ENCODE assay signal across 10 cellular contexts in genomic region chr12:51291603-51292513, GRCh38. TPM values are rescaled to one million over a fixed set of nuclear protein-coding genes. Genes with fewer than 3 reads are reported as not detected.
DNase-seq lines count a peak whose midpoint lies in the region; ATAC-seq and TF ChIP-seq lines count a peak whose summit lies in the region.
"Not testable (repeated sequence)": the region's sequence is repeated elsewhere in the genome, so short reads cannot be mapped to it uniquely, and the experiment has no call there.
"Had no signal": no experiment of that assay in that cellular context is flagged by ENCODE, and none has a peak within 500 bp of the region (broad histone marks: within the 10 kb centered on the region; RNA-seq: fewer than 3 reads in every experiment).

No MANE protein-coding gene starts in this region.

- peak; percentile 78 for DNase-seq in NOMO-1 treated with DMSO at 0.1 percent for 48 hours (lab: John Stamatoyannopoulos, UW; ENCODE audit: unreplicated experiment)
- DNase-seq in activated CD4-positive, alpha-beta T cell treated with anti-CD3 and anti-CD28 coated beads for 36 hours, result not testable (repeated sequence)
- DNase-seq in naive thymus-derived CD4-positive, alpha-beta T cell, result peak in 1 of 9 donors; percentile 9

- intact Hi-C loops in activated CD4-positive, alpha-beta T cell treated with anti-CD3 and anti-CD28 coated beads for 36 hours (cut with DNase I, micrococcal nuclease), result not testable (repeated sequence)
- intact Hi-C loops in naive thymus-derived CD4-positive, alpha-beta T cell (cut with micrococcal nuclease), result loop anchor here in 1 of 2 donors (2.0 kb wide), 1 partner anchor 19 kb away; no protein-coding TSS in a partner anchor

- H3K27ac Mint-ChIP-seq in activated CD4-positive, alpha-beta T cell treated with anti-CD3 and anti-CD28 coated beads for 36 hours, result peak overlapping the region; percentile 20
- H3K27ac Mint-ChIP-seq in naive thymus-derived CD4-positive, alpha-beta T cell, result peak overlapping the region; percentile 26 to 94 (median 69)

- H3K36me3 Mint-ChIP-seq in activated CD4-positive, alpha-beta T cell treated with anti-CD3 and anti-CD28 coated beads for 36 hours (ENCODE audit: low read depth), result peaks cover 32% of the 10 kb centered on the region
- H3K36me3 Mint-ChIP-seq in naive thymus-derived CD4-positive, alpha-beta T cell, result peaks cover 3 to 40% (median 29%) of the 10 kb centered on the region in 5 donors

- TF ChIP-seq CTCF in GM12875 (IDR thresholded peaks at IDR 0.05; ENCODE audit: borderline replicate concordance, insufficient read depth, low read depth, low read length), result peak; percentile 26; the same call in 1 of the 2 replicates
- TF ChIP-seq CTCF in gastroesophageal sphincter (IDR thresholded peaks at IDR 0.05), result not testable (repeated sequence)

- not testable (repeated sequence) for TF ChIP-seq POLR2A in gastroesophageal sphincter (IDR thresholded peaks at IDR 0.05)

- POLR2A ChIA-PET in activated CD4-positive, alpha-beta T cell treated with anti-CD3 and anti-CD28 coated beads for 36 hours (lab: Charles Lee), result interaction anchor here (0.6 kb wide), 1 partner anchor 19 kb away, joined by 4 read pairs; no protein-coding TSS in a partner anchor
- POLR2A ChIA-PET in naive thymus-derived CD4-positive, alpha-beta T cell (lab: Charles Lee), result interaction anchor here (0.6 to 1.8 kb wide), 3 partner anchors 22 to 48 kb away, joined by 3 read pairs; no protein-coding TSS in a partner anchor

- H3K9me3 Mint-ChIP-seq in activated CD4-positive, alpha-beta T cell treated with anti-CD3 and anti-CD28 coated beads for 36 hours (ENCODE audit: low read depth); naive thymus-derived CD4-positive, alpha-beta T cell: not testable (repeated sequence)

- not testable (repeated sequence) for H3K4me3 Mint-ChIP-seq in activated CD4-positive, alpha-beta T cell treated with anti-CD3 and anti-CD28 coated beads for 36 hours
- peak overlapping the region in 1 of 10 donors; percentile 23 for H3K4me3 Mint-ChIP-seq in naive thymus-derived CD4-positive, alpha-beta T cell

- peak; percentile 32 for ATAC-seq in activated CD4-positive, alpha-beta T cell treated with anti-CD3 and anti-CD28 coated beads for 36 hours
- ATAC-seq in gastroesophageal sphincter, result peak; percentile 62
- ATAC-seq in naive thymus-derived CD4-positive, alpha-beta T cell, result peak; percentile 82

- H3K4me3 ChIP-seq in GM12875 (ENCODE audit: low read depth, low read length); gastroesophageal sphincter; naive thymus-derived CD4-positive, alpha-beta T cell (ENCODE audit: low read length): not testable (repeated sequence)

- H3K27me3 ChIP-seq in gastroesophageal sphincter; naive thymus-derived CD4-positive, alpha-beta T cell (ENCODE audit: control insufficient read depth in 2 of 2, insufficient read depth in 2 of 2, low read length in 2 of 2): not testable (repeated sequence)

- H3K27me3 Mint-ChIP-seq in activated CD4-positive, alpha-beta T cell treated with anti-CD3 and anti-CD28 coated beads for 36 hours; naive thymus-derived CD4-positive, alpha-beta T cell: not testable (repeated sequence)

- not testable (repeated sequence) for TF ChIP-seq EP300 in gastroesophageal sphincter (IDR thresholded peaks at IDR 0.05)

- H3K9me3 ChIP-seq in gastroesophageal sphincter; naive thymus-derived CD4-positive, alpha-beta T cell (ENCODE audit: control insufficient read depth in 2 of 3, low read length in 3 of 3): not testable (repeated sequence)

- CTCF ChIA-PET in activated CD4-positive, alpha-beta T cell treated with anti-CD3 and anti-CD28 coated beads for 36 hours (lab: Charles Lee), result interaction anchor here (0.6 to 1.3 kb wide), 5 partner anchors 11 to 685 kb away, joined by 3 to 5 read pairs (median 3); no protein-coding TSS in a partner anchor
- CTCF ChIA-PET in naive thymus-derived CD4-positive, alpha-beta T cell (lab: Charles Lee), result interaction anchor here (1.6 kb wide), 1 partner anchor 49 kb away, joined by 6 read pairs; no protein-coding TSS in a partner anchor

- H3K4me1 Mint-ChIP-seq in activated CD4-positive, alpha-beta T cell treated with anti-CD3 and anti-CD28 coated beads for 36 hours, result peaks cover 24% of the 10 kb centered on the region
- H3K4me1 Mint-ChIP-seq in naive thymus-derived CD4-positive, alpha-beta T cell, result peaks cover 13 to 33% (median 19%) of the 10 kb centered on the region in 7 donors

- 46 to 85% methylated on average over 2 to 4 of the region's 9 CpGs for WGBS in gastroesophageal sphincter (ENCODE audit: low coverage in 1 of 2), 2 donors

- H3K27ac ChIP-seq in gastroesophageal sphincter, result not testable (repeated sequence)
- H3K27ac ChIP-seq in naive thymus-derived CD4-positive, alpha-beta T cell (ENCODE audit: low read depth, low read length), result peak overlapping the region; percentile 6

- H3K4me1 ChIP-seq in gastroesophageal sphincter; naive thymus-derived CD4-positive, alpha-beta T cell (ENCODE audit: control insufficient read depth in 2 of 2, insufficient read depth in 2 of 2, low read length in 2 of 2): not testable (repeated sequence)

- H3K36me3 ChIP-seq in gastroesophageal sphincter, result not testable (repeated sequence)
- peaks cover 21 to 74% (median 31%) of the 10 kb centered on the region in 3 experiments for H3K36me3 ChIP-seq in naive thymus-derived CD4-positive, alpha-beta T cell (ENCODE audit: control insufficient read depth in 2 of 3, insufficient read depth in 3 of 3, low read length in 3 of 3)

RNA-seq across cellular contexts. Expression of gene SMAGP, which starts 21.6 kb away (rescaled TPM):
- under 1 TPM; 0.69 to 0.86 TPM for total RNA-seq in activated CD4-positive, alpha-beta T cell treated with anti-CD3 and anti-CD28 coated beads for 36 hours
- 1 to 10 TPM; 1.2 to 8.0 (median 3.6) TPM for total RNA-seq in gastroesophageal sphincter
- 1 to 10 TPM; 1.5 to 7.4 (median 4.2) TPM for total RNA-seq in naive thymus-derived CD4-positive, alpha-beta T cell
- polyA plus RNA-seq in naive thymus-derived CD4-positive, alpha-beta T cell, result 10 to 100 TPM; 10.6 to 16.2 TPM

RNA-seq across cellular contexts. Expression of gene BIN2, which starts 32.1 kb away (rescaled TPM):
- total RNA-seq in activated CD4-positive, alpha-beta T cell treated with anti-CD3 and anti-CD28 coated beads for 36 hours, result 10 to 100 TPM; 39.9 to 48.8 TPM
- 1 to 10 TPM in 3 of 4 donors, under 1 TPM in 1; 0.62 to 5.4 (median 2.0) TPM for total RNA-seq in gastroesophageal sphincter
- total RNA-seq in naive thymus-derived CD4-positive, alpha-beta T cell, result 100 to 1,000 TPM; 159 to 255 (median 249) TPM
- polyA plus RNA-seq in naive thymus-derived CD4-positive, alpha-beta T cell, result 100 to 1,000 TPM; 198 to 290 TPM
- total RNA-seq: fibroblast of lung, H4, myocyte had no signal
- polyA plus RNA-seq: fibroblast of lung had no signal

RNA-seq across cellular contexts. Expression of gene DAZAP2, which starts 53.2 kb away (rescaled TPM):
- total RNA-seq in activated CD4-positive, alpha-beta T cell treated with anti-CD3 and anti-CD28 coated beads for 36 hours, result 10 to 100 TPM; 94.8 to 95.2 TPM
- 100 to 1,000 TPM; 261 to 337 (median 311) TPM for total RNA-seq in gastroesophageal sphincter
- total RNA-seq in naive thymus-derived CD4-positive, alpha-beta T cell, result 100 to 1,000 TPM; 231 to 306 (median 271) TPM
- 1,000 to 10,000 TPM; 1,567 to 1,584 TPM for polyA plus RNA-seq in naive thymus-derived CD4-positive, alpha-beta T cell

RNA-seq across cellular contexts. Expression of gene CELA1, which starts 54.6 kb away (rescaled TPM):
- total RNA-seq in activated CD4-positive, alpha-beta T cell treated with anti-CD3 and anti-CD28 coated beads for 36 hours, result under 1 TPM in 1 of 2 experiments, not detected in 1; 0.18 TPM
- total RNA-seq in gastroesophageal sphincter, result not detected
- 1 to 10 TPM in 4 of 5 experiments, not detected in 1; 1.1 to 2.1 (median 1.4) TPM for total RNA-seq in naive thymus-derived CD4-positive, alpha-beta T cell
- polyA plus RNA-seq in naive thymus-derived CD4-positive, alpha-beta T cell, result 1 to 10 TPM; 3.8 to 9.2 TPM
- total RNA-seq: activated CD8-positive, alpha-beta memory T cell treated with anti-CD3 and anti-CD28 coated beads for 36 hours; fibroblast of lung; H4; myocyte; right atrium auricular region had no signal
- polyA plus RNA-seq: fibroblast of lung had no signal

Comparison
In these comparisons a context has a peak if more than half of its experiments do, and no peak if none do; other contexts are left out.
1. ATAC-seq: peak in every context shown above with its lines; median percentile 82 in naive thymus-derived CD4-positive, alpha-beta T cell; 62 in gastroesophageal sphincter; 32 in activated CD4-positive, alpha-beta T cell treated with anti-CD3 and anti-CD28 coated beads for 36 hours.
2. RNA of gene BIN2, which starts 32.1 kb away (total RNA-seq): 159 to 255 TPM in naive thymus-derived CD4-positive, alpha-beta T cell and 39.9 to 48.8 TPM in activated CD4-positive, alpha-beta T cell treated with anti-CD3 and anti-CD28 coated beads for 36 hours; 0.62 to 5.4 TPM in gastroesophageal sphincter; every median in the first group is over 4 times any median in the second.